1 cellular context compared by ENCODE assay signal in genomic region chr17:35726609-35727460, GRCh38.
TF ChIP-seq lines count a peak whose summit lies in the region.

No MANE protein-coding gene starts in this region.

TF ChIP-seq in HepG2, 621 proteins besides CTCF, POLR2A, EP300 and RAD21:
- TF ChIP-seq, protein P1, sequence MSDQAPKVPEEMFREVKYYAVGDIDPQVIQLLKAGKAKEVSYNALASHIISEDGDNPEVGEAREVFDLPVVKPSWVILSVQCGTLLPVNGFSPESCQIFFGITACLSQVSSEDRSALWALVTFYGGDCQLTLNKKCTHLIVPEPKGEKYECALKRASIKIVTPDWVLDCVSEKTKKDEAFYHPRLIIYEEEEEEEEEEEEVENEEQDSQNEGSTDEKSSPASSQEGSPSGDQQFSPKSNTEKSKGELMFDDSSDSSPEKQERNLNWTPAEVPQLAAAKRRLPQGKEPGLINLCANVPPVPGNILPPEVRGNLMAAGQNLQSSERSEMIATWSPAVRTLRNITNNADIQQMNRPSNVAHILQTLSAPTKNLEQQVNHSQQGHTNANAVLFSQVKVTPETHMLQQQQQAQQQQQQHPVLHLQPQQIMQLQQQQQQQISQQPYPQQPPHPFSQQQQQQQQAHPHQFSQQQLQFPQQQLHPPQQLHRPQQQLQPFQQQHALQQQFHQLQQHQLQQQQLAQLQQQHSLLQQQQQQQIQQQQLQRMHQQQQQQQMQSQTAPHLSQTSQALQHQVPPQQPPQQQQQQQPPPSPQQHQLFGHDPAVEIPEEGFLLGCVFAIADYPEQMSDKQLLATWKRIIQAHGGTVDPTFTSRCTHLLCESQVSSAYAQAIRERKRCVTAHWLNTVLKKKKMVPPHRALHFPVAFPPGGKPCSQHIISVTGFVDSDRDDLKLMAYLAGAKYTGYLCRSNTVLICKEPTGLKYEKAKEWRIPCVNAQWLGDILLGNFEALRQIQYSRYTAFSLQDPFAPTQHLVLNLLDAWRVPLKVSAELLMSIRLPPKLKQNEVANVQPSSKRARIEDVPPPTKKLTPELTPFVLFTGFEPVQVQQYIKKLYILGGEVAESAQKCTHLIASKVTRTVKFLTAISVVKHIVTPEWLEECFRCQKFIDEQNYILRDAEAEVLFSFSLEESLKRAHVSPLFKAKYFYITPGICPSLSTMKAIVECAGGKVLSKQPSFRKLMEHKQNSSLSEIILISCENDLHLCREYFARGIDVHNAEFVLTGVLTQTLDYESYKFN (CRISPR knock-in tag; conservative IDR thresholded peaks at IDR 0.05), result 0 out of 2 replicates have a peak, but pooled peaks have one; percentile 19
- TF ChIP-seq CENPT (CRISPR knock-in tag; IDR thresholded peaks at IDR 0.05; ENCODE audit: low read depth) (no peak), ZFP90 (CRISPR knock-in tag; IDR thresholded peaks at IDR 0.05; ENCODE audit: borderline replicate concordance) (no peak), ZNF263 (CRISPR knock-in tag; IDR thresholded peaks at IDR 0.05) (peak; percentile 58; the same call in 1 of the 2 replicates), CERS6 (CRISPR knock-in tag; IDR thresholded peaks at IDR 0.05) (no peak)
